ENCODE assay signal across 30 cellular contexts in the genomic region with DNA sequence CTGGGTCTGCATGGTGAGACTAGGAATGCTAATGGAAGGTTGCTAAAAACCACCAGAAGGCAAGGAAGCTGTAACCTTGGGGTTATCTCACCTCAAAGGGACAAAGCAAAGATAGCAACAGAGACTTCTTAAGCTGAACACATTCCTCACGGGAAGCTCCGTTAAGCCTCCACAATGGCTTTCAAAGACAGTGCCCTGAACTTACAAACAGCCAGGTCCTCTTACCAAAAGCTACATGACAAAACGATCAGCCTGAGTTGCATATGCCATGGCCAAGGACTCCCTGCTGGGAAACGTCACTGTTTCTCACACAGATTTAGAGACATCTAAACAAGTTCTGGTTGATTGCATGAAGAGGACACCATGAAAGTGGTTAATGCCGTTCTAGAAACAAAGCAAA. TPM values are rescaled to one million over a fixed set of nuclear protein-coding genes. Genes with fewer than 3 reads are reported as not detected.
"Had no signal": no experiment of that assay in that cellular context is flagged by ENCODE, and none has a peak within 500 bp of the region (broad histone marks: within the 10 kb centered on the region; RNA-seq: fewer than 3 reads in every experiment).

No MANE protein-coding gene starts in this region.

- H3K4me1 ChIP-seq: adrenal gland, body of pancreas, colonic mucosa, gastroesophageal sphincter, testis, transverse colon had no signal

- H3K4me1 Mint-ChIP-seq: natural killer cell had no signal

- H3K36me3 Mint-ChIP-seq: activated naive CD8-positive, alpha-beta T cell had no signal

- H3K27me3 ChIP-seq: adrenal gland, body of pancreas, colonic mucosa, testis, transverse colon had no signal

- ATAC-seq: body of pancreas; gastroesophageal sphincter; natural killer cell; sciatic nerve; stimulated activated naive CD8-positive, alpha-beta T cell treated with anti-CD3 and anti-CD28 coated beads, Interleukin-15, Interleukin-2, amounts not matched to agents 100 U/mL and 50 U/mL, for 24 hours had no signal

- H3K9me3 ChIP-seq: adrenal gland, colonic mucosa, testis, transverse colon had no signal

- H3K4me3 Mint-ChIP-seq: activated naive CD8-positive, alpha-beta T cell; natural killer cell; T-helper 2 cell treated with Interferon-gamma antibody and Interleukin-4, amounts not matched to agents 5 μg/mL and 100 μg/mL, for 36 hours had no signal

- H3K36me3 ChIP-seq: adrenal gland, colonic mucosa, gastroesophageal sphincter, transverse colon had no signal

- H3K4me3 ChIP-seq: adrenal gland, body of pancreas, colonic mucosa, gastroesophageal sphincter, skin epidermis, testis, transverse colon had no signal

- H3K27ac ChIP-seq: adrenal gland, body of pancreas, colonic mucosa, gastroesophageal sphincter, skin epidermis, testis, transverse colon had no signal

- DNase-seq: activated CD4-positive, alpha-beta T cell treated with anti-CD3 and anti-CD28 coated beads for 4 hours; activated CD4-positive, alpha-beta T cell treated with anti-CD3 and anti-CD28 coated beads, Interleukin-2, amount 50 U/mL, for 4 hours; activated effector memory CD4-positive, alpha-beta T cell treated with Interleukin-2 at 50 U/mL for 16 hours; activated naive CD4-positive, alpha-beta T cell treated with Interleukin-2 at 50 U/mL for 16 hours; adrenal gland; aorta; body of pancreas; cerebellar nuclear complex; colonic mucosa; effector memory CD4-positive, alpha-beta T cell; erythroblast; head of caudate nucleus; hippocampal formation; midbrain; natural killer cell; stimulated activated CD4-positive, alpha-beta T cell treated with anti-CD3 and anti-CD28 coated beads, Interleukin-12 subunit alpha, Interleukin-12 subunit beta, amount 100 ng/mL, for 4 hours; stimulated activated CD4-positive, alpha-beta T cell treated with anti-CD3 and anti-CD28 coated beads, Interleukin-4, amount 100 ng/mL, for 1 hour; stimulated activated naive CD8-positive, alpha-beta T cell treated with anti-CD3 and anti-CD28 coated beads, Interleukin-15, Interleukin-2, amounts not matched to agents 100 U/mL and 50 U/mL, for 24 hours; testis; transverse colon had no signal

- H3K27ac Mint-ChIP-seq: activated naive CD8-positive, alpha-beta T cell; natural killer cell; T-helper 2 cell treated with Interferon-gamma antibody and Interleukin-4, amounts not matched to agents 5 μg/mL and 100 μg/mL, for 36 hours had no signal

RNA-seq across cellular contexts. Expression of gene HTR5A, which starts 52.7 kb away (rescaled TPM):
- total RNA-seq: adrenal gland, aorta, body of pancreas, colonic mucosa, dermis microvascular lymphatic vessel endothelial cell, gastroesophageal sphincter, kidney epithelial cell, lower leg skin, natural killer cell, omental fat pad, renal cortical epithelial cell, sciatic nerve, transverse colon had no signal
- polyA plus RNA-seq: adrenal gland, aorta had no signal
